In the genomic region with DNA sequence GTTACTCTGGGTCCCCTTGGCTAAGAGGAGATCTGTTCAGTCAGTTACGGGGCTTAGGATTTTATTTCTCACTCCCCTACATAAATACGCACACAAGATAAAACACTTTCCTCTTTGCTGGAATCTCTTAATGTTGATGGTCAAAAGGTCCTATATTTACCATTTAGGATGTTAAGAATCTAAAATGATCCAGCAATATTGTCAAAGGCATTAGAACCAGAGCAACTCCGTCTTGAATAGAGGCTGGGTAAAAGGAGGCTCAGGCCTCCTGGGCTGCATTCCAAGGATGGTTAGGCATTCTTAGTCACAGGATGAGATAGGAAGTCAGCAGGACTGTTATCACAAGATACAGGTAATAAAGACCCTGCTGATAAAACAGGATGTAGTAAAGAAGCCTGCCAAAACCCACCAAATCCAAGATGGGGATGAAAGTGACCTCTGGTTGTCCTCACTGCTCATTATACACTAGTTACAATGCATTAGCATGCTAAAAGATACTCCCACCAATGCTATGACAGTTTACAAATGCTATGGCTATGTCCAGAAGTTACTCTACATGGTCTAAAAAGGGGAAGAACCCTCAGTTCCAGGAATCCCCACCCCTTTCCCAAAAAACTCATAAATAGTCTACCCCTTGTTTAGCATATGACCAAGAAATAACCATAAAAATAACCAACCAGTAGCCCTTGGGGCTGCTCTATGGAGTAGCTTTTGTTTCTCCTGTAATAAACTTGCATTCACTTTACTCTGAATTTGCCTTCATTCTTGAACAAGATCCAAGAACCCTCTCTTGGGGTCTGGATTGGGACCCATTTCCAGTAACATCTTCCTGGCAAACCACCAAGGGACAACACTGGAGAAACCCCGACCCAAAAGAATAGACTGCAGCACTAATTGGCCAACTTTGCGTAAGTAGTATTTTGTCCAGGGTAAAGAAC, we compare ENCODE assay signal across 1 cellular context.
TF ChIP-seq lines count a peak whose summit lies in the region.

No MANE protein-coding gene starts in this region.

TF ChIP-seq in K562, 482 proteins besides CTCF, POLR2A, EP300 and RAD21 (continued from another document and continues in another):
- TF ChIP-seq POU5F1 (IDR thresholded peaks at IDR 0.05; ENCODE audit: borderline replicate concordance, low read depth, low read length, partially characterized antibody) (no peak), ZNF57 (CRISPR knock-in tag; IDR thresholded peaks at IDR 0.05) (no peak), ZNF274 (IDR thresholded peaks at IDR 0.05; ENCODE audit: borderline replicate concordance, low read depth, low read length) (no peak), TARDBP (IDR thresholded peaks at IDR 0.05) (no peak), ZNF77 (CRISPR knock-in tag; IDR thresholded peaks at IDR 0.05) (no peak), RNF219 (CRISPR knock-in tag; IDR thresholded peaks at IDR 0.05) (peak; percentile 61; the same call in 1 of the 2 replicates), ZKSCAN8 (CRISPR knock-in tag; IDR thresholded peaks at IDR 0.05) (no peak), CREB1 (IDR thresholded peaks at IDR 0.05) (no peak), CREB1 (CRISPR knock-in tag; IDR thresholded peaks at IDR 0.05) (no peak), SMARCA5 (IDR thresholded peaks at IDR 0.05) (no peak), FOS (IDR thresholded peaks at IDR 0.05; ENCODE audit: extremely low read depth, insufficient read length) (peak; percentile 11), CLOCK (CRISPR knock-in tag; IDR thresholded peaks at IDR 0.05; ENCODE audit: borderline replicate concordance) (0 out of 2 replicates have a peak, but pooled peaks have one; percentile 6), CUX1 (CRISPR knock-in tag; IDR thresholded peaks at IDR 0.05) (0 out of 2 replicates have a peak, but pooled peaks have one; percentile 38), ESRRA (IDR thresholded peaks at IDR 0.05; ENCODE audit: borderline replicate concordance, low read depth) (peak; percentile 99), ZC3H11A (IDR thresholded peaks at IDR 0.05; ENCODE audit: low read depth, low read length) (no peak), TAF1 (IDR thresholded peaks at IDR 0.05; ENCODE audit: control insufficient read depth, extremely low read depth, insufficient read depth, low read length, severe bottlenecking) (no peak), ETV1 (tag; conservative IDR thresholded peaks at IDR 0.05; ENCODE audit: low read depth) (peak; percentile 83), ZNF717 (CRISPR knock-in tag; IDR thresholded peaks at IDR 0.05) (no peak), RBM14 (IDR thresholded peaks at IDR 0.05; ENCODE audit: borderline replicate concordance, insufficient read depth, low read depth, low read length) (no peak), ZBTB17 (CRISPR knock-in tag; IDR thresholded peaks at IDR 0.05) (no peak), HMBOX1 (IDR thresholded peaks at IDR 0.05) (peak; percentile 93), PPARD (CRISPR knock-in tag; IDR thresholded peaks at IDR 0.05) (no peak), BHLHE40 (IDR thresholded peaks at IDR 0.05; ENCODE audit: low read length) (no peak), NR2C1 (IDR thresholded peaks at IDR 0.05) (peak; percentile 48; the same call in 1 of the 2 replicates), NR2C1 (tag; IDR thresholded peaks at IDR 0.05) (peak; percentile 71), BCL6 (CRISPR knock-in tag; IDR thresholded peaks at IDR 0.05) (no peak), NONO (IDR thresholded peaks at IDR 0.05; ENCODE audit: low read depth in 2 of 2, low read length in 1 of 2) (no peak), ZKSCAN3 (CRISPR knock-in tag; IDR thresholded peaks at IDR 0.05) (no peak), ZNF780A (CRISPR knock-in tag; IDR thresholded peaks at IDR 0.05) (0 out of 2 replicates have a peak, but pooled peaks have one; percentile 49), CXXC5 (CRISPR knock-in tag; IDR thresholded peaks at IDR 0.05) (peak; percentile 81), MAFK (IDR thresholded peaks at IDR 0.05; ENCODE audit: low read length) (no peak), RFX5 (IDR thresholded peaks at IDR 0.05; ENCODE audit: low read depth, low read length) (no peak), PHTF2 (CRISPR knock-in tag; IDR thresholded peaks at IDR 0.05) (no peak), NFIC (IDR thresholded peaks at IDR 0.05) (peak; percentile 93), JUN (IDR thresholded peaks at IDR 0.05; ENCODE audit: borderline replicate concordance, low read depth, low read length) (no peak; the same call in 1 of the 2 replicates), JUN (CRISPR knock-in tag; IDR thresholded peaks at IDR 0.05; ENCODE audit: borderline replicate concordance) (no peak), GTF2E2 (tag; IDR thresholded peaks at IDR 0.05) (no peak; the same call in none of the 2 replicates), TGIF2 (CRISPR knock-in tag; IDR thresholded peaks at IDR 0.05) (no peak), JUND (IDR thresholded peaks at IDR 0.05; ENCODE audit: borderline replicate concordance, low read depth, low read length) (peak; percentile 85), JUND (tag; IDR thresholded peaks at IDR 0.05; ENCODE audit: borderline replicate concordance, low read depth, low read length) (peak; percentile 89; the same call in 2 of the 3 replicates), ILK (tag; IDR thresholded peaks at IDR 0.05; ENCODE audit: borderline replicate concordance, low read depth) (peak; percentile 69), RCOR1 (IDR thresholded peaks at IDR 0.05; ENCODE audit: borderline replicate concordance in 1 of 2, low read depth in 2 of 2, low read length in 2 of 2) (peak in 1 of 2 experiments; percentile 85; a peak in 3 of 4 replicates), OTX1 (CRISPR knock-in tag; IDR thresholded peaks at IDR 0.05) (0 out of 2 replicates have a peak, but pooled peaks have one; percentile 21), ESRRB (CRISPR knock-in tag; IDR thresholded peaks at IDR 0.05; ENCODE audit: borderline replicate concordance) (no peak), ZNF384 (IDR thresholded peaks at IDR 0.05; ENCODE audit: low read depth, low read length) (no peak), ZNF79 (CRISPR knock-in tag; IDR thresholded peaks at IDR 0.05; ENCODE audit: low read depth) (0 out of 2 replicates have a peak, but pooled peaks have one; percentile 45), PTTG1 (tag; IDR thresholded peaks at IDR 0.05; ENCODE audit: low read depth) (peak; percentile 80), ATF7 (IDR thresholded peaks at IDR 0.05) (peak; percentile 78), NR1H2 (CRISPR knock-in tag; IDR thresholded peaks at IDR 0.05) (no peak), C11orf30 (IDR thresholded peaks at IDR 0.05; ENCODE audit: low read depth) (no peak), CTBP1 (IDR thresholded peaks at IDR 0.05; ENCODE audit: borderline replicate concordance) (peak; percentile 99), BMI1 (IDR thresholded peaks at IDR 0.05; ENCODE audit: low read length) (no peak), RBFOX2 (IDR thresholded peaks at IDR 0.05; ENCODE audit: low read depth, low read length) (peak; percentile 44; the same call in 1 of the 2 replicates), GATAD2A (IDR thresholded peaks at IDR 0.05) (no peak), KLF10 (CRISPR knock-in tag; IDR thresholded peaks at IDR 0.05) (no peak), KDM4B (IDR thresholded peaks at IDR 0.05; ENCODE audit: borderline replicate concordance in 2 of 2, low read depth in 1 of 2) (no peak), ZNF184 (CRISPR knock-in tag; IDR thresholded peaks at IDR 0.05) (no peak), CBFA2T2 (conservative IDR thresholded peaks at IDR 0.05) (peak; percentile 70), PYGO2 (tag; IDR thresholded peaks at IDR 0.05) (peak; percentile 64), FOXJ2 (tag; IDR thresholded peaks at IDR 0.05) (no peak), ZNF282 (CRISPR knock-in tag; IDR thresholded peaks at IDR 0.05) (no peak), RUNX1 (IDR thresholded peaks at IDR 0.05; ENCODE audit: low read depth) (no peak), ZNF174 (CRISPR knock-in tag; IDR thresholded peaks at IDR 0.05) (no peak)
- TF ChIP-seq, protein P1, sequence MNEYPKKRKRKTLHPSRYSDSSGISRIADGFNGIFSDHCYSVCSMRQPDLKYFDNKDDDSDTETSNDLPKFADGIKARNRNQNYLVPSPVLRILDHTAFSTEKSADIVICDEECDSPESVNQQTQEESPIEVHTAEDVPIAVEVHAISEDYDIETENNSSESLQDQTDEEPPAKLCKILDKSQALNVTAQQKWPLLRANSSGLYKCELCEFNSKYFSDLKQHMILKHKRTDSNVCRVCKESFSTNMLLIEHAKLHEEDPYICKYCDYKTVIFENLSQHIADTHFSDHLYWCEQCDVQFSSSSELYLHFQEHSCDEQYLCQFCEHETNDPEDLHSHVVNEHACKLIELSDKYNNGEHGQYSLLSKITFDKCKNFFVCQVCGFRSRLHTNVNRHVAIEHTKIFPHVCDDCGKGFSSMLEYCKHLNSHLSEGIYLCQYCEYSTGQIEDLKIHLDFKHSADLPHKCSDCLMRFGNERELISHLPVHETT (CRISPR knock-in tag; conservative IDR thresholded peaks at IDR 0.05 in 1 of 2, IDR thresholded peaks at IDR 0.05 in 1 of 2): peak in 1 of 2 experiments; percentile 85; a peak in 2 of 4 replicates
